In genomic region chr3:14133188-14133800, GRCh38 we compare ENCODE assay signal across 24 cellular contexts. TPM values are rescaled to one million over a fixed set of nuclear protein-coding genes. Genes with fewer than 3 reads are reported as not detected.
DNase-seq lines count a peak whose midpoint lies in the region; ATAC-seq, FAIRE-seq and TF ChIP-seq lines count a peak whose summit lies in the region.
"Had no signal": no experiment of that assay in that cellular context is flagged by ENCODE, and none has a peak within 500 bp of the region (broad histone marks: within the 10 kb centered on the region; RNA-seq: fewer than 3 reads in every experiment).

No MANE protein-coding gene starts in this region.

- no peaks in the 10 kb centered on the region for H3K79me1 ChIP-seq in H9 (ENCODE audit: insufficient read depth, low read depth, low read length, poor library complexity, severe bottlenecking)

- no peak overlapping the region for H2BK5ac ChIP-seq in H9 (ENCODE audit: insufficient read length, low read length)

- no peak for TF ChIP-seq RAD21 in A549 (conservative IDR thresholded peaks at IDR 0.05 in 1 of 2, IDR thresholded peaks at IDR 0.05 in 1 of 2)

- CTCF ChIA-PET in A549 (lab: Yijun Ruan, JAX) = interaction anchor here (1.1 to 2.8 kb wide), 2 partner anchors 12 to 39 kb away, joined by 3 to 14 read pairs; no protein-coding TSS in a partner anchor

- H3K4ac ChIP-seq in H9 (ENCODE audit: low read depth, low read length) = no peak overlapping the region

- H3K14ac ChIP-seq in H9 (ENCODE audit: insufficient read depth, low read length) = no peak overlapping the region

- TF ChIP-seq CTCF in A549 (IDR thresholded peaks at IDR 0.05) (no peak), H9 (conservative IDR thresholded peaks at IDR 0.05) (no peak), chondrocyte (IDR thresholded peaks at IDR 0.05) (no peak)

- H3K4me2 ChIP-seq in A549 = no peak overlapping the region
- H3K4me2 ChIP-seq in H9 (ENCODE audit: insufficient read depth, insufficient read length, low read length) = no peak overlapping the region

- WGBS in A549 (ENCODE audit: missing lambda C conversion rate) = 86% methylated on average over 9 of the region's 10 CpGs
- WGBS in H9 (ENCODE audit: extremely low coverage, insufficient read length, low lambda C conversion rate) = no CpG with 5 or more reads among the region's 10 CpGs

- H3K4me1 ChIP-seq in A549 (peaks cover 8% of the 10 kb centered on the region; the same call in 2 of the 3 replicates), H9 (ENCODE audit: insufficient read depth, low read length) (no peaks in the 10 kb centered on the region), SJCRH30 (no peaks in the 10 kb centered on the region)
- H3K4me1 ChIP-seq: parathyroid adenoma, upper lobe of left lung had no signal

- H3K36me3 Mint-ChIP-seq in H9 (ENCODE audit: insufficient read depth in 1 of 3, low read depth in 3 of 3) = peaks cover 26 to 85% (median 76%) of the 10 kb centered on the region in 3 experiments; a peak in 6 of 7 replicates
- H3K36me3 Mint-ChIP-seq in chondrocyte (ENCODE audit: low read depth) = peaks cover 54% of the 10 kb centered on the region

- H3K36me3 ChIP-seq in SJCRH30 = peaks cover 62% of the 10 kb centered on the region

- H3K23me2 ChIP-seq in H9 (ENCODE audit: insufficient read length, low read depth, low read length, poor library complexity, severe bottlenecking) = no peaks in the 10 kb centered on the region

- H2BK120ac ChIP-seq in H9 (ENCODE audit: low read depth, low read length, poor library complexity, severe bottlenecking) = no peak overlapping the region

- no peak overlapping the region for H3K18ac ChIP-seq in H9 (ENCODE audit: insufficient read length, low read depth, low read length)

- no peak overlapping the region for H3K4me3 Mint-ChIP-seq in H9
- H3K4me3 Mint-ChIP-seq in chondrocyte (ENCODE audit: unreplicated experiment) = no peak overlapping the region
- H3K4me3 Mint-ChIP-seq: naive B cell; stimulated activated memory B cell treated with anti-CD40 and anti-IgM and Interleukin-4, amounts not matched to agents 10 μg/mL and 1 μg/mL and 100 μg/mL, for 72 hours had no signal

- no peak for TF ChIP-seq EP300 in A549 (IDR thresholded peaks at IDR 0.05)

- no peak for FAIRE-seq in A549 (lab: Jason Lieb, UNC)
- FAIRE-seq: endothelial cell of umbilical vein, H54 had no signal

- H2BK12ac ChIP-seq in H9 (ENCODE audit: insufficient read length, low read depth, low read length) = no peak overlapping the region

- H3K27ac Mint-ChIP-seq in H9 = peak overlapping the region in 2 of 3 experiments; percentile 20 to 34; a peak in 2 of 7 replicates
- H3K27ac Mint-ChIP-seq in chondrocyte (ENCODE audit: unreplicated experiment) = no peak overlapping the region
- H3K27ac Mint-ChIP-seq: stimulated activated memory B cell treated with anti-CD40 and anti-IgM and Interleukin-4, amounts not matched to agents 10 μg/mL and 1 μg/mL and 100 μg/mL, for 72 hours had no signal

- no peaks in the 10 kb centered on the region for H3K79me2 ChIP-seq in H9 (ENCODE audit: insufficient read depth, low read length)

- H3K9ac ChIP-seq in H9 (ENCODE audit: extremely low read depth, insufficient read length, low read length) = no peak overlapping the region
- H3K9ac ChIP-seq: parathyroid adenoma had no signal

- no peak for TF ChIP-seq POLR2A in A549 (IDR thresholded peaks at IDR 0.05; ENCODE audit: low read length)

- no peak overlapping the region for H3K27ac ChIP-seq in A549
- no peak overlapping the region for H3K27ac ChIP-seq in H9 (ENCODE audit: insufficient read length, low read depth, low read length)
- no peak overlapping the region for H3K27ac ChIP-seq in SJCRH30
- H3K27ac ChIP-seq: parathyroid adenoma, sigmoid colon had no signal

- no peaks in the 10 kb centered on the region for H3K27me3 ChIP-seq in H9 (ENCODE audit: insufficient read depth, low read length)
- no peaks in the 10 kb centered on the region for H3K27me3 ChIP-seq in SJCRH30
- H3K27me3 ChIP-seq: sigmoid colon, upper lobe of left lung had no signal

- H3K4me1 Mint-ChIP-seq in H9 (no peaks in the 10 kb centered on the region), chondrocyte (ENCODE audit: low read depth) (peaks cover 14% of the 10 kb centered on the region)

- H3K4me3 ChIP-seq in A549 (no peak overlapping the region), SJCRH30 (no peak overlapping the region)
- H3K4me3 ChIP-seq: coronary artery, lung, sigmoid colon, upper lobe of left lung had no signal

- no peak overlapping the region for H2AK5ac ChIP-seq in H9 (ENCODE audit: insufficient read length, low read length)

- POLR2A ChIA-PET in A549 (lab: Yijun Ruan, JAX) = interaction anchor here (1.2 to 1.8 kb wide), 2 partner anchors 8 to 9 kb away, joined by 4 to 8 read pairs; partner anchors contain the start of genes CHCHD4 and TMEM43

- H3K23ac ChIP-seq in H9 (ENCODE audit: insufficient read length, low read depth, low read length) = no peak overlapping the region

- DNase-seq in A549 (ENCODE audit: low read depth in 1 of 2, low spot score in 1 of 2) (no peak), H9 (no peak), chondrocyte (ENCODE audit: low spot score) (peak; percentile 84), mucosa of gallbladder (ENCODE audit: low spot score) (peak; percentile 75), SJCRH30 (no peak), HuH-7.5 (ENCODE audit: low spot score) (no peak)
- no peak for DNase-seq in stimulated activated naive CD4-positive, alpha-beta T cell (lab: John Stamatoyannopoulos, UW)
- DNase-seq: activated CD4-positive, alpha-beta T cell treated with anti-CD3 and anti-CD28 coated beads, Interleukin-2, amount 50 U/mL, for 1 hour; activated naive CD4-positive, alpha-beta T cell treated with anti-CD3 and anti-CD28 coated beads, Interleukin-2, amount 50 U/mL, for 16 hours; Karpas-422; naive B cell; NCI-H1048; NCI-H187 treated with DMSO at 0.1 percent for 48 hours; NCI-H345; SHP77 treated with DMSO at 0.1 percent for 48 hours; sigmoid colon; upper lobe of left lung had no signal

- no peak overlapping the region for H2BK15ac ChIP-seq in H9 (ENCODE audit: low read depth, low read length)

- no peak overlapping the region for H2BK20ac ChIP-seq in H9 (ENCODE audit: low read depth, low read length, poor library complexity, severe bottlenecking)

- H4K5ac ChIP-seq in H9 (ENCODE audit: insufficient read length, low read depth, low read length) = no peak overlapping the region

- H3K27me3 Mint-ChIP-seq in H9 (ENCODE audit: low read depth) (no peaks in the 10 kb centered on the region), chondrocyte (ENCODE audit: low read depth) (no peaks in the 10 kb centered on the region)
- H3K27me3 Mint-ChIP-seq: naive B cell; stimulated activated memory B cell treated with anti-CD40 and anti-IgM and Interleukin-4, amounts not matched to agents 10 μg/mL and 1 μg/mL and 100 μg/mL, for 72 hours had no signal

- H2AFZ ChIP-seq in H9 (ENCODE audit: low read length) = no peak overlapping the region
- H2AFZ ChIP-seq: parathyroid adenoma had no signal

- H3K9me3 ChIP-seq in A549 (no peaks in the 10 kb centered on the region), H9 (ENCODE audit: control insufficient read depth, low read depth, low read length) (no peaks in the 10 kb centered on the region), SJCRH30 (replicated peaks) (no peaks in the 10 kb centered on the region)
- H3K9me3 ChIP-seq: sigmoid colon, upper lobe of left lung had no signal

- no peak overlapping the region for H3T11ph ChIP-seq in H9 (ENCODE audit: low read length)

- H4K20me1 ChIP-seq in H9 (ENCODE audit: control insufficient read depth, insufficient read depth, insufficient read length) = no peaks in the 10 kb centered on the region

- no peak overlapping the region for H4K91ac ChIP-seq in H9 (ENCODE audit: insufficient read length, low read depth, low read length)

- no peak overlapping the region for H3K56ac ChIP-seq in H9 (ENCODE audit: insufficient read length, low read depth, low read length)

- H3K9me3 Mint-ChIP-seq in H9 = no peaks in the 10 kb centered on the region
- H3K9me3 Mint-ChIP-seq in chondrocyte (ENCODE audit: low read depth) = no peaks in the 10 kb centered on the region
- H3K9me3 Mint-ChIP-seq: naive B cell; stimulated activated memory B cell treated with anti-CD40 and anti-IgM and Interleukin-4, amounts not matched to agents 10 μg/mL and 1 μg/mL and 100 μg/mL, for 72 hours had no signal

- ATAC-seq in A549 (peak; percentile 22 to 37; a peak in 3 of 6 replicates), GM19023 (IDR thresholded peaks at IDR 0.05; ENCODE audit: unreplicated experiment) (no peak)
- ATAC-seq: stimulated activated memory B cell treated with anti-CD40 and anti-IgM and Interleukin-4, amounts not matched to agents 10 μg/mL and 1 μg/mL and 100 μg/mL, for 72 hours had no signal

- no peak overlapping the region for H4K8ac ChIP-seq in H9 (replicated peaks; ENCODE audit: insufficient read length, low read depth, low read length)

RNA-seq across cellular contexts. Expression of gene TMEM43, which starts 8.4 kb away (rescaled TPM):
- polyA plus RNA-seq in A549 (2011; rRNA removed) (75.2 and 79.0 TPM in 2 replicates), A549 (2017; fragmentation: RNase III; extraction: RNeasy Plus Mini Kit Qiagen cat#74134 plus additional on column Dnase treatment) (41.1 to 45.5 TPM (median 42.1 TPM) in 3 replicates)
- 52.6 and 63.0 TPM in 2 replicates for polyA plus RNA-seq in A549 (2012; cell fraction: cytosol; rRNA removed)
- 95.4 and 111 TPM in 2 replicates for polyA plus RNA-seq in A549 (2012; cell fraction: nucleus; rRNA removed)
- polyA minus RNA-seq in A549 (2011; rRNA and poly(A)+ RNA removed) = 57.2 and 66.3 TPM in 2 replicates
- total RNA-seq in H9 (2021) (35.8 and 36.7 TPM in 2 replicates), chondrocyte (83.4 to 89.1 TPM (median 84.9 TPM) in 3 replicates), mucosa of gallbladder (51.2 TPM)
- total RNA-seq in SJCRH30 (2014; rRNA removed; shearing (Covaris generic)) = 66.4 and 68.7 TPM in 2 replicates

RNA-seq across cellular contexts. Expression of gene CHCHD4, which starts 8.6 kb away (rescaled TPM):
- polyA plus RNA-seq in A549 (2011; rRNA removed) (41.9 and 48.8 TPM in 2 replicates), A549 (2017; fragmentation: RNase III; extraction: RNeasy Plus Mini Kit Qiagen cat#74134 plus additional on column Dnase treatment) (35.1 to 37.6 TPM (median 37.3 TPM) in 3 replicates)
- polyA plus RNA-seq in A549 (2012; cell fraction: cytosol; rRNA removed) = 26.2 and 26.3 TPM in 2 replicates
- 5.8 and 9.1 TPM in 2 replicates for polyA plus RNA-seq in A549 (2012; cell fraction: nucleus; rRNA removed)
- polyA minus RNA-seq in A549 (2011; rRNA and poly(A)+ RNA removed) = 12.5 and 13.3 TPM in 2 replicates
- total RNA-seq in H9 (2021) (13.3 and 13.7 TPM in 2 replicates), chondrocyte (6.1 to 8.1 TPM (median 7.2 TPM) in 3 replicates), mucosa of gallbladder (13.2 TPM)
- 22.5 and 27.0 TPM in 2 replicates for total RNA-seq in SJCRH30 (2014; rRNA removed; shearing (Covaris generic))

RNA-seq across cellular contexts. Expression of gene XPC, which starts 45.1 kb away (rescaled TPM):
- polyA plus RNA-seq in A549 (2011; rRNA removed) (36.3 and 58.9 TPM in 2 replicates), A549 (2017; fragmentation: RNase III; extraction: RNeasy Plus Mini Kit Qiagen cat#74134 plus additional on column Dnase treatment) (33.8 to 35.4 TPM (median 34.4 TPM) in 3 replicates)
- polyA plus RNA-seq in A549 (2012; cell fraction: cytosol; rRNA removed) = 21.1 and 22.1 TPM in 2 replicates
- polyA plus RNA-seq in A549 (2012; cell fraction: nucleus; rRNA removed) = 41.2 and 43.4 TPM in 2 replicates
- polyA minus RNA-seq in A549 (2011; rRNA and poly(A)+ RNA removed) = 33.0 and 37.9 TPM in 2 replicates
- total RNA-seq in H9 (2021) (25.6 and 30.3 TPM in 2 replicates), chondrocyte (24.9 to 35.9 TPM (median 26.8 TPM) in 3 replicates), mucosa of gallbladder (33.3 TPM)
- 16.3 and 21.0 TPM in 2 replicates for total RNA-seq in SJCRH30 (2014; rRNA removed; shearing (Covaris generic))

RNA-seq across cellular contexts. Expression of gene LSM3, which starts 45.3 kb away (rescaled TPM):
- polyA plus RNA-seq in A549 (2011; rRNA removed) = 11.8 and 23.9 TPM in 2 replicates
- 6.5 and 9.1 TPM in 2 replicates for polyA plus RNA-seq in A549 (2012; cell fraction: cytosol; rRNA removed)
- polyA plus RNA-seq in A549 (2012; cell fraction: nucleus; rRNA removed) = 1.2 and 2.5 TPM in 2 replicates
- 32.0 to 36.1 TPM (median 33.0 TPM) in 3 replicates for polyA plus RNA-seq in A549 (2017; fragmentation: RNase III; extraction: RNeasy Plus Mini Kit Qiagen cat#74134 plus additional on column Dnase treatment)
- 1.8 and 2.4 TPM in 2 replicates for polyA minus RNA-seq in A549 (2011; rRNA and poly(A)+ RNA removed)
- total RNA-seq in H9 (2021) = 23.5 and 24.4 TPM in 2 replicates
- total RNA-seq in chondrocyte = 8.1 to 12.8 TPM (median 8.4 TPM) in 3 replicates
- 11.3 TPM for total RNA-seq in mucosa of gallbladder
- 26.9 and 27.5 TPM in 2 replicates for total RNA-seq in SJCRH30 (2014; rRNA removed; shearing (Covaris generic))

Comparison
In these comparisons a context has a peak if more than half of its experiments do, and no peak if none do; other contexts are left out.
1. DNase-seq: peak in chondrocyte (single experiment) and mucosa of gallbladder (single experiment); none in A549 (0 of 2), H9 (single experiment), SJCRH30 (0 of 2), stimulated activated naive CD4-positive, alpha-beta T cell (0 of 6) and HuH-7.5 (single experiment).